Comparison of ENCODE assay signal across 8 cellular contexts in the genomic region with DNA sequence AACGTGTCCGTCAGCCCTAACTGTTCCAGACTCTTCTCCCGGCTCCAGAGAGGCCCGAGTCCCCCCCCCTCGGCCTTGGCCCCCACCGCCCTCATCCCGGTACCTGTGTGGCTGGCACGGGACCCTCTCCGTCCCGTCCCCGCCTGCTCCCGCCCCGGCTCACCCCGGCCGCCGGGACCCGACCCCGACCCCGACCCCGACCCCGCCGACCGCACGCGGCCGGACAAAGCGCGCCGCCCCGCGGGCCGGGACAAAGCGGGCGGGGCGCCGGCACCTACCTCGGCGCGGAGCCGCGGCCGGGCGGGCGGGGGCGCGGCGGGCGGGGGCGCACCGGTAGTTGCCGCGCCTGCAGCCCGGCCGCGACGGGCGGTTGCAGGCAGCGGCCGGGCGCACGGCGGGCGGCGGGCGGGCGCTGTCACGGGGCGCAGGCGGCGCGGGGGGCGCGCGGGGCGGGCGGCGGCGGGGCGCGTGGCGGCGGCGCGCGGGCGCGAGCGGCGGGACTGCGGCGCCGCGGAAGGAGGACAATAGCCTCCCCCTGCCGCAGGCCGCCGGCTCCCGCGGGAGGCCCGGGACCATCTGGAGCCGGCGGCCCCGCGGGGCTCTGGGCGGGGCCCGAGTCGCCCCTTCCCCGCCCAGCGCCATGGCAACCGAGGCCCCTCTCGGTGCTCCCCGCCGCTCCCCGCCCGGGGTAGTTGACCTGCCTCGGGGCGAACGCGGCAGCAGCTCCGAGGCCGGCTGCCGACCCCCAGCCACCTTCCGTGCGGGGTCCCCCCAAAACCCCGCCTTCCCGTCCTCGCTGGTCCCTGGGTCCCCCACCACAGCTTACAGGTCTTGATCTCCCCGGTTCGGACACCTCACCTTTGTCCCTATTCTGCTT. TPM values are rescaled to one million over a fixed set of nuclear protein-coding genes. Genes with fewer than 3 reads are reported as not detected.
DNase-seq lines count a peak whose midpoint lies in the region; TF ChIP-seq lines count a peak whose summit lies in the region.

No MANE protein-coding gene starts in this region.

- no peak for TF ChIP-seq POLR2A in thyroid gland (IDR thresholded peaks at IDR 0.05)

- H3K36me3 ChIP-seq in hepatocyte (replicated peaks; ENCODE audit: insufficient read depth, low read depth) (no peaks in the 10 kb centered on the region), smooth muscle cell (ENCODE audit: low read depth) (no peaks in the 10 kb centered on the region), thyroid gland (no peaks in the 10 kb centered on the region)

- no peak overlapping the region for H3K9ac ChIP-seq in smooth muscle cell (ENCODE audit: low read depth)

- CTCF ChIA-PET in activated CD4-positive, alpha-beta memory T cell treated with anti-CD3 and anti-CD28 coated beads, Interleukin-2, amount 10 ng/mL, durations not matched to agents 7 days and 5 days (lab: Charles Lee) = no interaction called here

- POLR2A ChIA-PET in activated CD4-positive, alpha-beta memory T cell treated with anti-CD3 and anti-CD28 coated beads, Interleukin-2, amount 10 ng/mL, durations not matched to agents 7 days and 5 days (lab: Charles Lee) = no interaction called here

- intact Hi-C loops in thyroid gland (cut with DNase I) = no loop called here

- in situ Hi-C loops in GM13976 (cut with MboI; ENCODE audit: low sequenced_read_pairs, unreplicated experiment) = no loop called here

- peaks cover 70% of the 10 kb centered on the region for H3K27me3 Mint-ChIP-seq in activated CD4-positive, alpha-beta memory T cell treated with anti-CD3 and anti-CD28 coated beads, Interleukin-2, amount 10 ng/mL, durations not matched to agents 7 days and 5 days

- peaks cover 4% of the 10 kb centered on the region for H3K36me3 Mint-ChIP-seq in activated CD4-positive, alpha-beta memory T cell treated with anti-CD3 and anti-CD28 coated beads, Interleukin-2, amount 10 ng/mL, durations not matched to agents 7 days and 5 days (ENCODE audit: low read depth)

- H3K4me3 Mint-ChIP-seq in activated CD4-positive, alpha-beta memory T cell treated with anti-CD3 and anti-CD28 coated beads, Interleukin-2, amount 10 ng/mL, durations not matched to agents 7 days and 5 days = peak overlapping the region; percentile 62

- peaks cover 17% of the 10 kb centered on the region for H3K4me1 Mint-ChIP-seq in activated CD4-positive, alpha-beta memory T cell treated with anti-CD3 and anti-CD28 coated beads, Interleukin-2, amount 10 ng/mL, durations not matched to agents 7 days and 5 days

- H3K4me2 ChIP-seq in hepatocyte = peak overlapping the region; percentile 97
- peak overlapping the region; percentile 87 for H3K4me2 ChIP-seq in smooth muscle cell

- H3K9me3 ChIP-seq in hepatocyte (ENCODE audit: low read depth) (no peaks in the 10 kb centered on the region), smooth muscle cell (replicated peaks; ENCODE audit: low read depth) (no peaks in the 10 kb centered on the region), thyroid gland (no peaks in the 10 kb centered on the region)

- no peaks in the 10 kb centered on the region for H3K9me3 Mint-ChIP-seq in activated CD4-positive, alpha-beta memory T cell treated with anti-CD3 and anti-CD28 coated beads, Interleukin-2, amount 10 ng/mL, durations not matched to agents 7 days and 5 days

- no peak overlapping the region for H3K27ac Mint-ChIP-seq in activated CD4-positive, alpha-beta memory T cell treated with anti-CD3 and anti-CD28 coated beads, Interleukin-2, amount 10 ng/mL, durations not matched to agents 7 days and 5 days

- peak overlapping the region; percentile 81 for H2AFZ ChIP-seq in hepatocyte
- H2AFZ ChIP-seq in smooth muscle cell (ENCODE audit: low read depth) = peak overlapping the region; percentile 85

- peak overlapping the region; percentile 55 for H3K27ac ChIP-seq in 22Rv1
- peak overlapping the region; percentile 25 for H3K27ac ChIP-seq in hepatocyte
- no peak overlapping the region for H3K27ac ChIP-seq in smooth muscle cell (ENCODE audit: low read depth)
- H3K27ac ChIP-seq in thyroid gland = no peak overlapping the region

- peaks cover 12% of the 10 kb centered on the region for H3F3A ChIP-seq in smooth muscle cell (ENCODE audit: low read depth)

- DNase-seq in GM13976 (ENCODE audit: low spot score) (peak; percentile 68), hepatocyte (ENCODE audit: low spot score) (peak; percentile 34), smooth muscle cell (lab: John Stamatoyannopoulos, UW; ENCODE audit: unreplicated experiment) (no peak), HPDE6-E6E7 (ENCODE audit: extremely low spot score) (no peak), UCSD-AML1 (lab: John Stamatoyannopoulos, UW; ENCODE audit: unreplicated experiment) (no peak), thyroid gland (no peak)
- DNase-seq in activated CD4-positive, alpha-beta memory T cell treated with anti-CD3 and anti-CD28 coated beads, Interleukin-2, amount 10 ng/mL, durations not matched to agents 7 days and 5 days = no peak

- peaks cover 33% of the 10 kb centered on the region for H3K79me2 ChIP-seq in hepatocyte
- H3K79me2 ChIP-seq in smooth muscle cell (ENCODE audit: low read depth) = no peaks in the 10 kb centered on the region

- WGBS in hepatocyte (ENCODE audit: low lambda C conversion rate, missing lambda C conversion rate) = 0% methylated on average over 7 of the region's 128 CpGs
- WGBS in smooth muscle cell (ENCODE audit: low lambda C conversion rate) = 2% methylated on average over 20 of the region's 128 CpGs
- 0 to 5% methylated on average over 3 to 7 of the region's 128 CpGs for WGBS in thyroid gland, 2 donors

- H3K4me3 ChIP-seq in hepatocyte (peak overlapping the region; percentile 39), smooth muscle cell (peak overlapping the region; percentile 52), thyroid gland (replicated peaks in 1 of 3) (peak overlapping the region in 1 of 3 donors; percentile 37)

- H4K20me1 ChIP-seq in hepatocyte (ENCODE audit: insufficient read depth, poor library complexity, severe bottlenecking) (no peaks in the 10 kb centered on the region), smooth muscle cell (ENCODE audit: low read depth) (no peaks in the 10 kb centered on the region)

- peaks cover 9% of the 10 kb centered on the region for H3K4me1 ChIP-seq in hepatocyte (ENCODE audit: insufficient read depth)
- H3K4me1 ChIP-seq in smooth muscle cell (ENCODE audit: low read depth) = peaks cover 21% of the 10 kb centered on the region
- peaks cover 0 to 11% of the 10 kb centered on the region in 2 donors for H3K4me1 ChIP-seq in thyroid gland

- peaks cover 9% of the 10 kb centered on the region for H3K27me3 ChIP-seq in hepatocyte
- peaks cover 48% of the 10 kb centered on the region for H3K27me3 ChIP-seq in smooth muscle cell (ENCODE audit: low read depth)
- no peaks in the 10 kb centered on the region for H3K27me3 ChIP-seq in thyroid gland

- no peaks in the 10 kb centered on the region for H3K9me2 ChIP-seq in hepatocyte (replicated peaks; ENCODE audit: insufficient read depth)

- TF ChIP-seq CTCF in 22Rv1 (IDR thresholded peaks at IDR 0.05) (no peak), GM13976 (IDR thresholded peaks at IDR 0.05; ENCODE audit: borderline replicate concordance, control extremely low read depth, extremely low read depth, insufficient read depth, missing control alignments) (no peak), hepatocyte (IDR thresholded peaks at IDR 0.05; ENCODE audit: poor library complexity) (no peak), smooth muscle cell (IDR thresholded peaks at IDR 0.05; ENCODE audit: borderline replicate concordance, insufficient read depth, poor library complexity, severe bottlenecking) (no peak), thyroid gland (IDR thresholded peaks at IDR 0.05) (no peak)

RNA-seq across cellular contexts. Expression of a gene that starts 0.9 kb away (rescaled TPM):
- total RNA-seq in activated CD4-positive, alpha-beta memory T cell treated with anti-CD3 and anti-CD28 coated beads, Interleukin-2, amount 10 ng/mL, durations not matched to agents 7 days and 5 days = under 1 TPM; 0.18 to 0.25 TPM
- 115 and 152 TPM in 2 replicates for total RNA-seq in hepatocyte
- 177 and 183 TPM in 2 replicates for polyA plus RNA-seq in hepatocyte
- total RNA-seq in smooth muscle cell = 15.6 and 20.9 TPM in 2 replicates
- 15.7 and 18.3 TPM in 2 replicates for polyA plus RNA-seq in smooth muscle cell
- 1 to 10 TPM in 2 of 4 donors, under 1 TPM in 2; 0.25 to 1.6 (median 0.83) TPM for total RNA-seq in thyroid gland

RNA-seq across cellular contexts. Expression of a gene that starts 50.4 kb away (rescaled TPM):
- total RNA-seq in activated CD4-positive, alpha-beta memory T cell treated with anti-CD3 and anti-CD28 coated beads, Interleukin-2, amount 10 ng/mL, durations not matched to agents 7 days and 5 days = 10 to 100 TPM; 19.6 to 20.1 TPM
- total RNA-seq in hepatocyte (25.7 and 26.7 TPM in 2 replicates), smooth muscle cell (17.0 and 17.6 TPM in 2 replicates), thyroid gland (10 to 100 TPM; 16.6 to 24.7 (median 24.2) TPM)
- polyA plus RNA-seq in hepatocyte (32.4 and 33.4 TPM in 2 replicates), smooth muscle cell (17.8 and 23.7 TPM in 2 replicates)

Comparison
In these comparisons a context has a peak if more than half of its experiments do, and no peak if none do; other contexts are left out.
1. H3K27ac ChIP-seq: peak in 22Rv1 (single experiment) and hepatocyte (single experiment); none in smooth muscle cell (single experiment) and thyroid gland (0 of 3).
2. DNase-seq: peak in GM13976 (single experiment) and hepatocyte (single experiment); none in activated CD4-positive, alpha-beta memory T cell treated with anti-CD3 and anti-CD28 coated beads, Interleukin-2, amount 10 ng/mL, durations not matched to agents 7 days and 5 days (single experiment), smooth muscle cell (single experiment), HPDE6-E6E7 (single experiment), UCSD-AML1 (single experiment) and thyroid gland (0 of 2).